Comparison of ENCODE assay signal across 1 cellular context in genomic region chr12:113240395-113240794, GRCh38.
TF ChIP-seq lines count a peak whose summit lies in the region.

No MANE protein-coding gene starts in this region.

TF ChIP-seq in IMR-90, 13 proteins besides CTCF, POLR2A, EP300 and RAD21 (continued from another document):
- TF ChIP-seq RFX5 (IDR thresholded peaks at IDR 0.05; ENCODE audit: low read depth, low read length), result no peak
- TF ChIP-seq, protein P1, sequence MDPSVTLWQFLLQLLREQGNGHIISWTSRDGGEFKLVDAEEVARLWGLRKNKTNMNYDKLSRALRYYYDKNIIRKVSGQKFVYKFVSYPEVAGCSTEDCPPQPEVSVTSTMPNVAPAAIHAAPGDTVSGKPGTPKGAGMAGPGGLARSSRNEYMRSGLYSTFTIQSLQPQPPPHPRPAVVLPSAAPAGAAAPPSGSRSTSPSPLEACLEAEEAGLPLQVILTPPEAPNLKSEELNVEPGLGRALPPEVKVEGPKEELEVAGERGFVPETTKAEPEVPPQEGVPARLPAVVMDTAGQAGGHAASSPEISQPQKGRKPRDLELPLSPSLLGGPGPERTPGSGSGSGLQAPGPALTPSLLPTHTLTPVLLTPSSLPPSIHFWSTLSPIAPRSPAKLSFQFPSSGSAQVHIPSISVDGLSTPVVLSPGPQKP (IDR thresholded peaks at IDR 0.05; ENCODE audit: borderline replicate concordance, low read depth, low read length), result no peak
